Comparison of ENCODE assay signal across 27 cellular contexts in genomic region chr2:63104482-63104881, GRCh38. TPM values are rescaled to one million over a fixed set of nuclear protein-coding genes. Genes with fewer than 3 reads are reported as not detected.
"Had no signal": no experiment of that assay in that cellular context is flagged by ENCODE, and none has a peak within 500 bp of the region (broad histone marks: within the 10 kb centered on the region; RNA-seq: fewer than 3 reads in every experiment).

No MANE protein-coding gene starts in this region.

- H3K9me3 ChIP-seq: colonic mucosa had no signal

- DNase-seq: colonic mucosa; cortex of kidney; effector CD8-positive, alpha-beta T cell; effector memory CD8-positive, alpha-beta T cell; endodermal cell; erythroblast; esophagus squamous epithelium; foreskin fibroblast; foreskin melanocyte; gastrocnemius medialis; glutamatergic neuron; head of caudate nucleus; heart right ventricle; hippocampal formation; left cardiac atrium; left lung; left ventricle myocardium superior; lower lobe of right lung; mesenchymal stem cell; mucosa of descending colon; naive B cell had no signal

- H3K4me1 ChIP-seq: colonic mucosa, esophagus squamous epithelium, gastrocnemius medialis, heart right ventricle, left lung, lower lobe of right lung had no signal

- H3K27me3 ChIP-seq: colonic mucosa, esophagus squamous epithelium, gastrocnemius medialis, heart right ventricle, left lung had no signal

- H3K36me3 ChIP-seq: colonic mucosa, esophagus squamous epithelium, gastrocnemius medialis, heart right ventricle, left lung, lower lobe of right lung had no signal

- H3K27ac ChIP-seq: colonic mucosa, epithelial cell of prostate, esophagus squamous epithelium, gastrocnemius medialis, heart right ventricle, left lung, lower lobe of right lung had no signal

- ATAC-seq: effector memory CD8-positive, alpha-beta T cell; esophagus mucosa; gastrocnemius medialis; heart right ventricle; left cardiac atrium; left lung; left ventricle myocardium superior; lower lobe of right lung; mucosa of descending colon had no signal

- H3K4me3 ChIP-seq: colonic mucosa, esophagus squamous epithelium, gastrocnemius medialis, heart right ventricle, left lung, lower lobe of right lung, mucosa of descending colon had no signal

RNA-seq across cellular contexts. Expression of gene OTX1, which starts 53.9 kb away (rescaled TPM):
- total RNA-seq: colonic mucosa, gastrocnemius medialis, glomerular endothelial cell, heart right ventricle, kidney epithelial cell, left cardiac atrium, left ventricle myocardium superior, lung microvascular endothelial cell, mesenteric fat pad had no signal
- polyA plus RNA-seq: heart right ventricle had no signal
